22 cellular contexts compared by ENCODE assay signal in the genomic region with DNA sequence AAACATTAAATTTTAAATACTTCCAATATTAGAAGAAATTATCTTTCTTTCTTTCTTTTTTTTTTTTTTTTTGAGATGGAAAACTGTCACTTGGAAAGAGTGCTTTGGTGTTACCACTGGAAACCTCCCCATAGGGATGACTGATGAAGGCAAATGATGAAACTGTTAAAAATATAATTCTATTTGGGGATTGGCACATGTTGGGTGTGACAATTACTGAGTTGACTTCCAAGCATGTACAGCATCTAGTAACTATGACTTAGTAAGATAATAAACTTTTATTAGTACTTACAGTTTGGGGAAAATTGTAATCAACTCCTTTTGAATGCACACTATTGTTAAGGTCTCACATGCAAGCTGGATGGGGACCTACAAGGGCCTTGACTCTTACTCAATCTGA.
DNase-seq lines count a peak whose midpoint lies in the region; ATAC-seq, FAIRE-seq and TF ChIP-seq lines count a peak whose summit lies in the region.
"Had no signal": no experiment of that assay in that cellular context is flagged by ENCODE, and none has a peak within 500 bp of the region (broad histone marks: within the 10 kb centered on the region; RNA-seq: fewer than 3 reads in every experiment).

No MANE protein-coding gene starts in this region.

- H3K4me3 ChIP-seq in left ventricle myocardium inferior = no peak overlapping the region
- H3K4me3 ChIP-seq in bronchial epithelial cell (ENCODE audit: low read depth, low read length) = no peak overlapping the region
- H3K4me3 ChIP-seq in smooth muscle cell = no peak overlapping the region
- H3K4me3 ChIP-seq: body of pancreas, neural progenitor cell had no signal

- intact Hi-C loops in Right ventricle myocardium inferior (cut with DNase I) (loop anchor here (10.0 kb wide), 1 partner anchor 59 kb away; no protein-coding TSS in a partner anchor), left ventricle myocardium inferior (cut with micrococcal nuclease) (no loop called here), left cardiac atrium (cut with DNase I) (no loop called here), posterior cingulate gyrus (cut with DNase I) (no loop called here)

- DNase-seq in Right ventricle myocardium inferior (ENCODE audit: missing footprints) = no peak
- DNase-seq in left ventricle myocardium inferior = no peak
- peak; percentile 43 for DNase-seq in bronchial epithelial cell (ENCODE audit: low read depth)
- DNase-seq in left cardiac atrium = no peak
- DNase-seq in smooth muscle cell (lab: John Stamatoyannopoulos, UW; ENCODE audit: unreplicated experiment) = no peak
- DNase-seq in posterior cingulate gyrus = no peak
- DNase-seq in SKM-1 treated with dmso at 0.1 percent for 144 hours (lab: John Stamatoyannopoulos, UW; ENCODE audit: unreplicated experiment) = no peak
- DNase-seq: activated CD4-positive, alpha-beta T cell treated with anti-CD3 and anti-CD28 coated beads, Interleukin-2, amount 10 ng/mL, durations not matched to agents 7 days and 5 days; body of pancreas; C1 segment of cervical spinal cord; GDM1; left colon; midbrain; MM.1S; NCI-H146; NCI-H2171 treated with DMSO at 0.1 percent for 48 hours; NCI-H774; OCI-M1; T-helper 1 cell had no signal

- H3K27me3 ChIP-seq in left ventricle myocardium inferior (ENCODE audit: low read depth) (no peaks in the 10 kb centered on the region), bronchial epithelial cell (ENCODE audit: control insufficient read depth, insufficient read depth, low read length) (no peaks in the 10 kb centered on the region), smooth muscle cell (ENCODE audit: low read depth) (no peaks in the 10 kb centered on the region)
- H3K27me3 ChIP-seq: body of pancreas, neural progenitor cell had no signal

- H3F3A ChIP-seq in smooth muscle cell (ENCODE audit: low read depth) = no peaks in the 10 kb centered on the region

- FAIRE-seq in bronchial epithelial cell (lab: Jason Lieb, UNC) = no peak
- FAIRE-seq: D721Med had no signal

- H3K4me1 ChIP-seq in left ventricle myocardium inferior (peaks cover 24% of the 10 kb centered on the region), smooth muscle cell (ENCODE audit: low read depth) (peaks cover 8% of the 10 kb centered on the region)
- H3K4me1 ChIP-seq: body of pancreas had no signal

- H3K27ac ChIP-seq in left ventricle myocardium inferior (replicated peaks) = no peak overlapping the region
- H3K27ac ChIP-seq in smooth muscle cell (ENCODE audit: low read depth) = peak overlapping the region; percentile 96
- H3K27ac ChIP-seq: body of pancreas, neural progenitor cell had no signal

- peak overlapping the region; percentile 66 for H3K4me2 ChIP-seq in smooth muscle cell
- H3K4me2 ChIP-seq: neural progenitor cell had no signal

- no peaks in the 10 kb centered on the region for H3K9me3 ChIP-seq in left ventricle myocardium inferior (replicated peaks)
- H3K9me3 ChIP-seq in smooth muscle cell (replicated peaks; ENCODE audit: low read depth) = no peaks in the 10 kb centered on the region
- H3K9me3 ChIP-seq: body of pancreas had no signal

- H3K36me3 ChIP-seq in left ventricle myocardium inferior = no peaks in the 10 kb centered on the region
- no peaks in the 10 kb centered on the region for H3K36me3 ChIP-seq in bronchial epithelial cell (ENCODE audit: control insufficient read depth, insufficient read depth, low read length)
- no peaks in the 10 kb centered on the region for H3K36me3 ChIP-seq in smooth muscle cell (ENCODE audit: low read depth)
- H3K36me3 ChIP-seq: neural progenitor cell had no signal

- no peaks in the 10 kb centered on the region for H4K20me1 ChIP-seq in smooth muscle cell (ENCODE audit: low read depth)

- TF ChIP-seq CTCF in left ventricle myocardium inferior (IDR thresholded peaks at IDR 0.05; ENCODE audit: borderline replicate concordance) = no peak
- no peak for TF ChIP-seq CTCF in bronchial epithelial cell (IDR thresholded peaks at IDR 0.05; ENCODE audit: insufficient read depth, low read length, severe bottlenecking)
- no peak for TF ChIP-seq CTCF in smooth muscle cell (IDR thresholded peaks at IDR 0.05; ENCODE audit: borderline replicate concordance, insufficient read depth, poor library complexity, severe bottlenecking)

- no peaks in the 10 kb centered on the region for H3K79me2 ChIP-seq in smooth muscle cell (ENCODE audit: low read depth)

- H2AFZ ChIP-seq in smooth muscle cell (ENCODE audit: low read depth) = peak overlapping the region; percentile 52
- H2AFZ ChIP-seq: neural progenitor cell had no signal

- ATAC-seq in Right ventricle myocardium inferior (peak; percentile 57), left cardiac atrium (peak; percentile 44 to 78), HG02798 (IDR thresholded peaks at IDR 0.05; ENCODE audit: poor library complexity, unreplicated experiment) (no peak)
- ATAC-seq: body of pancreas, left colon had no signal

- peak overlapping the region; percentile 71 for H3K9ac ChIP-seq in smooth muscle cell (ENCODE audit: low read depth)
- H3K9ac ChIP-seq: neural progenitor cell had no signal
